In genomic region chr2:233838726-233839446, GRCh38 we compare ENCODE assay signal across 15 cellular contexts. TPM values are rescaled to one million over a fixed set of nuclear protein-coding genes. Genes with fewer than 3 reads are reported as not detected.
DNase-seq lines count a peak whose midpoint lies in the region; ATAC-seq, FAIRE-seq and TF ChIP-seq lines count a peak whose summit lies in the region.
"Had no signal": no experiment of that assay in that cellular context is flagged by ENCODE, and none has a peak within 500 bp of the region (broad histone marks: within the 10 kb centered on the region; RNA-seq: fewer than 3 reads in every experiment).

No MANE protein-coding gene starts in this region.

- no peaks in the 10 kb centered on the region for H3K27me3 ChIP-seq in neural progenitor cell
- H3K27me3 ChIP-seq: SJSA1 had no signal

- no peak for TF ChIP-seq CTCF in A549 (IDR thresholded peaks at IDR 0.05)
- TF ChIP-seq CTCF in CD14-positive monocyte (IDR thresholded peaks at IDR 0.05), result no peak
- no peak for TF ChIP-seq CTCF in neural progenitor cell (IDR thresholded peaks at IDR 0.05)

- no peak overlapping the region for H2AFZ ChIP-seq in neural progenitor cell (replicated peaks)
- H2AFZ ChIP-seq: parathyroid adenoma had no signal

- intact Hi-C loops in CD14-positive monocyte (cut with micrococcal nuclease), result no loop called here

- POLR2A ChIA-PET in A549 (lab: Yijun Ruan, JAX) (no interaction called here), T-cell (lab: Charles Lee) (no interaction called here)

- DNase-seq in A549 (ENCODE audit: low read depth in 1 of 2, low spot score in 1 of 2) (no peak), CD14-positive monocyte (ENCODE audit: low spot score) (no peak), neural progenitor cell (ENCODE audit: low spot score) (no peak), T-cell (no peak), DMS153 (lab: John Stamatoyannopoulos, UW) (no peak)
- no peak for DNase-seq in activated CD8-positive, alpha-beta memory T cell treated with anti-CD3 and anti-CD28 coated beads, Interleukin-2, amount 10 ng/mL, durations not matched to agents 7 days and 5 days
- DNase-seq: effector CD8-positive, alpha-beta T cell; Kasumi-1; NCI-H1694; NCI-H446 treated with DMSO at 0.1 percent for 48 hours had no signal

- H3K36me3 Mint-ChIP-seq in CD14-positive monocyte, result peaks cover 95 to 100% of the 10 kb centered on the region in 2 donors
- H3K36me3 Mint-ChIP-seq in activated CD8-positive, alpha-beta memory T cell treated with anti-CD3 and anti-CD28 coated beads, Interleukin-2, amount 10 ng/mL, durations not matched to agents 7 days and 5 days, result peaks cover 86% of the 10 kb centered on the region
- H3K36me3 Mint-ChIP-seq in neural progenitor cell, result peaks cover 75% of the 10 kb centered on the region
- no peaks in the 10 kb centered on the region for H3K36me3 Mint-ChIP-seq in T-cell

- H3K36me3 ChIP-seq in neural progenitor cell, result peaks cover 20% of the 10 kb centered on the region

- H4K20me1 ChIP-seq in neural progenitor cell (ENCODE audit: low read depth), result peaks cover 83% of the 10 kb centered on the region

- H3K9me3 Mint-ChIP-seq in CD14-positive monocyte, result no peaks in the 10 kb centered on the region
- H3K9me3 Mint-ChIP-seq in activated CD8-positive, alpha-beta memory T cell treated with anti-CD3 and anti-CD28 coated beads, Interleukin-2, amount 10 ng/mL, durations not matched to agents 7 days and 5 days (ENCODE audit: low read depth), result no peaks in the 10 kb centered on the region
- no peaks in the 10 kb centered on the region for H3K9me3 Mint-ChIP-seq in neural progenitor cell
- no peaks in the 10 kb centered on the region for H3K9me3 Mint-ChIP-seq in T-cell
- H3K9me3 Mint-ChIP-seq: stimulated activated naive CD8-positive, alpha-beta T cell treated with anti-CD3 and anti-CD28 coated beads, Interleukin-15, Interleukin-2, amounts not matched to agents 100 ng/mL and 50 ng/mL, for 24 hours had no signal

- H3K27ac ChIP-seq in A549, result peak overlapping the region; percentile 58 to 91
- H3K27ac ChIP-seq in neural progenitor cell, result no peak overlapping the region
- H3K27ac ChIP-seq: parathyroid adenoma, SJSA1 had no signal

- H3K27me3 Mint-ChIP-seq in CD14-positive monocyte (ENCODE audit: low read depth in 3 of 3), result peaks cover 0 to 2% (median 0%) of the 10 kb centered on the region in 3 donors
- no peaks in the 10 kb centered on the region for H3K27me3 Mint-ChIP-seq in activated CD8-positive, alpha-beta memory T cell treated with anti-CD3 and anti-CD28 coated beads, Interleukin-2, amount 10 ng/mL, durations not matched to agents 7 days and 5 days
- H3K27me3 Mint-ChIP-seq in neural progenitor cell (ENCODE audit: insufficient read depth, low read depth), result no peaks in the 10 kb centered on the region
- H3K27me3 Mint-ChIP-seq in T-cell, result no peaks in the 10 kb centered on the region
- H3K27me3 Mint-ChIP-seq: activated naive CD8-positive, alpha-beta T cell; stimulated activated naive CD8-positive, alpha-beta T cell treated with anti-CD3 and anti-CD28 coated beads, Interleukin-15, Interleukin-2, amounts not matched to agents 100 ng/mL and 50 ng/mL, for 24 hours had no signal

- H3K4me3 Mint-ChIP-seq in CD14-positive monocyte, result no peak overlapping the region
- no peak overlapping the region for H3K4me3 Mint-ChIP-seq in activated CD8-positive, alpha-beta memory T cell treated with anti-CD3 and anti-CD28 coated beads, Interleukin-2, amount 10 ng/mL, durations not matched to agents 7 days and 5 days
- H3K4me3 Mint-ChIP-seq in neural progenitor cell, result no peak overlapping the region
- H3K4me3 Mint-ChIP-seq in T-cell, result no peak overlapping the region
- H3K4me3 Mint-ChIP-seq: activated naive CD8-positive, alpha-beta T cell had no signal

- H3K27ac Mint-ChIP-seq in CD14-positive monocyte, result peak overlapping the region in 4 of 7 donors; percentile 3 to 84 (median 14)
- peak overlapping the region; percentile 42 for H3K27ac Mint-ChIP-seq in activated CD8-positive, alpha-beta memory T cell treated with anti-CD3 and anti-CD28 coated beads, Interleukin-2, amount 10 ng/mL, durations not matched to agents 7 days and 5 days
- H3K27ac Mint-ChIP-seq in neural progenitor cell, result no peak overlapping the region
- H3K27ac Mint-ChIP-seq in T-cell, result no peak overlapping the region
- H3K27ac Mint-ChIP-seq: activated naive CD8-positive, alpha-beta T cell had no signal

- H3F3A ChIP-seq in neural progenitor cell (ENCODE audit: low read depth), result peaks cover 9% of the 10 kb centered on the region

- H3K9me3 ChIP-seq in A549 (no peaks in the 10 kb centered on the region), neural progenitor cell (ENCODE audit: low read depth) (no peaks in the 10 kb centered on the region)
- H3K9me3 ChIP-seq: SJSA1 had no signal

- ATAC-seq in A549, result peak in 1 of 2 experiments; percentile 21; a peak in 3 of 6 replicates
- ATAC-seq in activated CD8-positive, alpha-beta memory T cell treated with anti-CD3 and anti-CD28 coated beads, Interleukin-2, amount 10 ng/mL, durations not matched to agents 7 days and 5 days, result no peak
- no peak for ATAC-seq in T-cell (replicated peaks in 1 of 4)
- ATAC-seq in HG02623 (IDR thresholded peaks at IDR 0.05; ENCODE audit: unreplicated experiment), result no peak

- no peak for TF ChIP-seq POLR2A in A549 (IDR thresholded peaks at IDR 0.05; ENCODE audit: low read length)

- H3K4me1 Mint-ChIP-seq in CD14-positive monocyte (peaks cover 4% of the 10 kb centered on the region), neural progenitor cell (peaks cover 5% of the 10 kb centered on the region), T-cell (peaks cover 0 to 1% (median 0%) of the 10 kb centered on the region in 3 donors)
- peaks cover 44% of the 10 kb centered on the region for H3K4me1 Mint-ChIP-seq in activated CD8-positive, alpha-beta memory T cell treated with anti-CD3 and anti-CD28 coated beads, Interleukin-2, amount 10 ng/mL, durations not matched to agents 7 days and 5 days

- no peak overlapping the region for H3K9ac ChIP-seq in neural progenitor cell
- H3K9ac ChIP-seq: parathyroid adenoma had no signal

- peaks cover 85% of the 10 kb centered on the region for H3K4me1 ChIP-seq in A549
- H3K4me1 ChIP-seq in neural progenitor cell, result no peaks in the 10 kb centered on the region
- H3K4me1 ChIP-seq: parathyroid adenoma had no signal

- H3K79me2 ChIP-seq in neural progenitor cell (ENCODE audit: low read depth), result peaks cover 90% of the 10 kb centered on the region
- H3K79me2 ChIP-seq: parathyroid adenoma had no signal

- FAIRE-seq in A549 (lab: Jason Lieb, UNC), result no peak

- peak overlapping the region; percentile 34 for H3K4me2 ChIP-seq in A549
- H3K4me2 ChIP-seq in neural progenitor cell, result peak overlapping the region; percentile 10

- CTCF ChIA-PET in A549 (lab: Yijun Ruan, JAX) (interaction anchor here (0.8 to 3.0 kb wide), 4 partner anchors 11 to 390 kb away, joined by 3 to 20 read pairs (median 3); no protein-coding TSS in a partner anchor), T-cell (lab: Charles Lee) (interaction anchor here in 1 of 2 donors (0.6 kb wide), 1 partner anchor 370 kb away, joined by 7 read pairs; no protein-coding TSS in a partner anchor)
- CTCF ChIA-PET in activated CD8-positive, alpha-beta memory T cell treated with anti-CD3 and anti-CD28 coated beads, Interleukin-2, amount 10 ng/mL, durations not matched to agents 7 days and 5 days (lab: Charles Lee), result interaction anchor here (1.2 kb wide), 1 partner anchor 11 kb away, joined by 3 read pairs; no protein-coding TSS in a partner anchor

- no peak for TF ChIP-seq RAD21 in A549 (conservative IDR thresholded peaks at IDR 0.05 in 1 of 2, IDR thresholded peaks at IDR 0.05 in 1 of 2)

- TF ChIP-seq EP300 in A549 (IDR thresholded peaks at IDR 0.05), result no peak

- 72% methylated on average over 12 of the region's 12 CpGs for WGBS in A549 (ENCODE audit: missing lambda C conversion rate)

- H3K4me3 ChIP-seq in A549 (no peak overlapping the region), neural progenitor cell (no peak overlapping the region)
- H3K4me3 ChIP-seq: SJSA1 had no signal

TF ChIP-seq in A549, 52 proteins besides CTCF, POLR2A, EP300 and RAD21:
- TF ChIP-seq RNF2 (IDR thresholded peaks at IDR 0.05; ENCODE audit: borderline replicate concordance, low read depth) (no peak), HOXA7 (CRISPR knock-in tag; IDR thresholded peaks at IDR 0.05) (no peak)

RNA-seq across cellular contexts. Expression of gene HJURP, which starts 15.4 kb away (rescaled TPM):
- polyA plus RNA-seq in A549 (2011; rRNA removed) (111 and 119 TPM in 2 replicates), A549 (2017; fragmentation: RNase III; extraction: RNeasy Plus Mini Kit Qiagen cat#74134 plus additional on column Dnase treatment) (102 to 109 TPM (median 103 TPM) in 3 replicates), CD14-positive monocyte (not detected)
- 118 and 128 TPM in 2 replicates for polyA plus RNA-seq in A549 (2012; cell fraction: cytosol; rRNA removed)
- 310 and 320 TPM in 2 replicates for polyA plus RNA-seq in A549 (2012; cell fraction: nucleus; rRNA removed)
- 230 and 268 TPM in 2 replicates for polyA minus RNA-seq in A549 (2011; rRNA and poly(A)+ RNA removed)
- 100 to 1,000 TPM; 111 to 145 TPM for total RNA-seq in activated CD8-positive, alpha-beta memory T cell treated with anti-CD3 and anti-CD28 coated beads, Interleukin-2, amount 10 ng/mL, durations not matched to agents 7 days and 5 days
- total RNA-seq in neural progenitor cell (ENCODE audit: low replicate concordance) (101 and 109 TPM in 2 replicates), T-cell (1 to 10 TPM in 3 of 5 donors, under 1 TPM in 2; 0.33 to 1.7 (median 1.1) TPM)

Comparison
In these comparisons a context has a peak if more than half of its experiments do, and no peak if none do; other contexts are left out.
1. H3K27ac Mint-ChIP-seq: peak in CD14-positive monocyte (4 of 7) and activated CD8-positive, alpha-beta memory T cell treated with anti-CD3 and anti-CD28 coated beads, Interleukin-2, amount 10 ng/mL, durations not matched to agents 7 days and 5 days (single experiment); none in neural progenitor cell (single experiment) and T-cell (0 of 2).
2. RNA of gene HJURP, which starts 15.4 kb away (total RNA-seq): 111 to 145 TPM in activated CD8-positive, alpha-beta memory T cell treated with anti-CD3 and anti-CD28 coated beads, Interleukin-2, amount 10 ng/mL, durations not matched to agents 7 days and 5 days and 101 to 109 TPM in neural progenitor cell; 0.33 to 1.7 TPM in T-cell; every median in the first group is over 10 times any median in the second.